Comparison of ENCODE assay signal across 11 cellular contexts in the genomic region with DNA sequence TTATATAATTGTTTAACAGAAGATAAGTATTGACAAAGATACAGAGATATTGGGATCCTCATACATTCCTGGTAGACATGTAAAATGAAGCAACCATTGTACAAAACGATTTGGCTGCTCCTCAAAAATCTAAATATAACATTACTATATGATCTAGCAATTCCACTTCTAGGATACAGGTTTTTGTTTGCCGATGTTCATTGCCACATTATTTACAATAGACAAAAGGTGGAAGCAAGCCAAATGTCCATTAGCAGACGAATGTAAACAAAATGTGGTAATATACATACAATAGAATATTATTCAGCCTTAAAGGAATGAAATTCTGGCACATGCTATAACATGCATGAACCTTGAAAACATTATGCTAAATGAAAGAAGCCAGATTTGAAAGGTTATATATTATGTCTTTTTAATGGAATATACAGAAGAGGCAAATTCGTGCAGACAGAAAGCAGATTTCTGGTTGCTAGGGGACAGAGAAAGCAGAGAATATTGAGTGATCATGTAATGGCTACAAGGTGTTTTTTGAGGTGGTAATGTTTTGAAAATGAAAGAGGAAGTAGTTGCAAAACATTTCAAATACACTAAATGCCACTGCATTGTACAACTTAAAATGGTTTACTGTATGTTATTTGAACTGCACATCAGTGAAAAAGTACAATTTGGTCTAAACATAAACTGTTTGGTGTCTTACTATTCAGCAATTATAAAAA. TPM values are rescaled to one million over a fixed set of nuclear protein-coding genes. Genes with fewer than 3 reads are reported as not detected.
DNase-seq lines count a peak whose midpoint lies in the region; ATAC-seq and TF ChIP-seq lines count a peak whose summit lies in the region.
"Had no signal": no experiment of that assay in that cellular context is flagged by ENCODE, and none has a peak within 500 bp of the region (broad histone marks: within the 10 kb centered on the region; RNA-seq: fewer than 3 reads in every experiment).

No MANE protein-coding gene starts in this region.

- peak; percentile 26 for ATAC-seq in CD8-positive, alpha-beta T cell
- peak; percentile 79 for ATAC-seq in GM19324 (IDR thresholded peaks at IDR 0.05; ENCODE audit: low FRiP score, unreplicated experiment)
- ATAC-seq in HG03066 (IDR thresholded peaks at IDR 0.05; ENCODE audit: low read depth, unreplicated experiment) = peak; percentile 96
- no peak for ATAC-seq in psoas muscle

- no peak overlapping the region for H3K4me3 ChIP-seq in CD8-positive, alpha-beta T cell (ENCODE audit: low read depth, low read length)
- H3K4me3 ChIP-seq in psoas muscle (no peak overlapping the region), Karpas-422 (ENCODE audit: low read length) (no peak overlapping the region), coronary artery (no peak overlapping the region), adrenal gland (no peak overlapping the region)
- H3K4me3 ChIP-seq: cardiac muscle cell, Peyer's patch had no signal

- no peak overlapping the region for H3K4me3 Mint-ChIP-seq in CD8-positive, alpha-beta T cell
- H3K4me3 Mint-ChIP-seq: natural killer cell had no signal

- no peak overlapping the region for H2AFZ ChIP-seq in Karpas-422 (ENCODE audit: low read length)

- peaks cover 12% of the 10 kb centered on the region for H3K4me1 Mint-ChIP-seq in CD8-positive, alpha-beta T cell (ENCODE audit: low read depth)

- H4K20me1 ChIP-seq in Karpas-422 (ENCODE audit: insufficient read depth, low read depth, low read length) = no peaks in the 10 kb centered on the region

- TF ChIP-seq CTCF in CD8-positive, alpha-beta T cell (IDR thresholded peaks at IDR 0.05) = no peak
- TF ChIP-seq CTCF in psoas muscle (IDR thresholded peaks at IDR 0.05) (no peak), coronary artery (IDR thresholded peaks at IDR 0.05) (no peak), adrenal gland (IDR thresholded peaks at IDR 0.05) (no peak)

- POLR2A ChIA-PET in CD8-positive, alpha-beta T cell (lab: Charles Lee) = no interaction called here

- no peaks in the 10 kb centered on the region for H3K27me3 ChIP-seq in CD8-positive, alpha-beta T cell (ENCODE audit: insufficient read depth, low read length)
- H3K27me3 ChIP-seq in psoas muscle (ENCODE audit: insufficient read depth in 3 of 3, low read length in 2 of 3) (peaks cover 0 to 1% (median 0%) of the 10 kb centered on the region in 3 donors), Karpas-422 (ENCODE audit: low read length) (no peaks in the 10 kb centered on the region), adrenal gland (no peaks in the 10 kb centered on the region)
- H3K27me3 ChIP-seq: cardiac muscle cell, Peyer's patch had no signal

- no peaks in the 10 kb centered on the region for H3K79me2 ChIP-seq in Karpas-422 (ENCODE audit: low read length)

- intact Hi-C loops in CD8-positive, alpha-beta T cell (cut with DNase I, micrococcal nuclease) = loop anchor here in 1 of 2 experiments (10.0 kb wide), 1 partner anchor 1899 kb away; no protein-coding TSS in a partner anchor
- intact Hi-C loops in psoas muscle (cut with DNase I) (no loop called here), adrenal gland (cut with DNase I) (no loop called here)

- DNase-seq in CD8-positive, alpha-beta T cell = no peak
- DNase-seq in NCI-H748 (lab: John Stamatoyannopoulos, UW; ENCODE audit: unreplicated experiment) = peak; percentile 84
- DNase-seq in psoas muscle = no peak
- no peak for DNase-seq in Karpas-422
- DNase-seq in coronary artery (ENCODE audit: low spot score) = no peak
- no peak for DNase-seq in adrenal gland
- DNase-seq: natural killer cell, Peyer's patch had no signal

- peaks cover 5% of the 10 kb centered on the region for H3K27me3 Mint-ChIP-seq in CD8-positive, alpha-beta T cell (ENCODE audit: low read depth)

- no peak overlapping the region for H3K27ac ChIP-seq in CD8-positive, alpha-beta T cell (ENCODE audit: low read depth, low read length)
- H3K27ac ChIP-seq in psoas muscle (no peak overlapping the region), Karpas-422 (ENCODE audit: low read length) (no peak overlapping the region), coronary artery (no peak overlapping the region), adrenal gland (no peak overlapping the region)
- H3K27ac ChIP-seq: cardiac muscle cell, Peyer's patch had no signal

- H3K9me2 ChIP-seq in Karpas-422 (replicated peaks; ENCODE audit: insufficient read depth, low read length) = no peaks in the 10 kb centered on the region

- H3K27ac Mint-ChIP-seq in CD8-positive, alpha-beta T cell = no peak overlapping the region
- H3K27ac Mint-ChIP-seq: natural killer cell had no signal

- H3K36me3 Mint-ChIP-seq in CD8-positive, alpha-beta T cell = no peaks in the 10 kb centered on the region
- H3K36me3 Mint-ChIP-seq: natural killer cell had no signal

- H3K4me1 ChIP-seq in CD8-positive, alpha-beta T cell (ENCODE audit: insufficient read depth, low read length) = no peaks in the 10 kb centered on the region
- H3K4me1 ChIP-seq in psoas muscle (no peaks in the 10 kb centered on the region), Karpas-422 (ENCODE audit: low read length) (peaks cover 4% of the 10 kb centered on the region; the same call in 1 of the 2 replicates), adrenal gland (replicated peaks in 1 of 2) (no peaks in the 10 kb centered on the region)
- H3K4me1 ChIP-seq: Peyer's patch had no signal

- H3K4me2 ChIP-seq in Karpas-422 (ENCODE audit: low read depth, low read length, poor library complexity, severe bottlenecking) = no peak overlapping the region

- WGBS in psoas muscle, 3 donors = 26 to 32% (median 27%) methylated on average over 4 of the region's 4 CpGs
- 42 to 62% (median 58%) methylated on average over 4 of the region's 4 CpGs for WGBS in adrenal gland, 4 donors

- CTCF ChIA-PET in CD8-positive, alpha-beta T cell (lab: Charles Lee) = interaction anchor here (1.4 kb wide), 1 partner anchor 1985 kb away, joined by 3 read pairs; no protein-coding TSS in a partner anchor

- H3K9ac ChIP-seq in Karpas-422 (ENCODE audit: low read length) = no peak overlapping the region

- no peaks in the 10 kb centered on the region for H3K9me3 ChIP-seq in CD8-positive, alpha-beta T cell (ENCODE audit: low read length)
- H3K9me3 ChIP-seq in psoas muscle = no peaks in the 10 kb centered on the region
- no peaks in the 10 kb centered on the region for H3K9me3 ChIP-seq in Karpas-422 (ENCODE audit: low read length)
- H3K9me3 ChIP-seq in adrenal gland (replicated peaks in 1 of 3) = no peaks in the 10 kb centered on the region
- H3K9me3 ChIP-seq: Peyer's patch had no signal

- TF ChIP-seq POLR2A in adrenal gland (IDR thresholded peaks at IDR 0.05) = no peak

- no peaks in the 10 kb centered on the region for H3K36me3 ChIP-seq in CD8-positive, alpha-beta T cell (ENCODE audit: insufficient read depth, low read length)
- H3K36me3 ChIP-seq in psoas muscle (ENCODE audit: insufficient read depth in 1 of 2, low read depth in 1 of 2) (no peaks in the 10 kb centered on the region), Karpas-422 (ENCODE audit: insufficient read depth, low read length) (no peaks in the 10 kb centered on the region), adrenal gland (replicated peaks in 1 of 2) (no peaks in the 10 kb centered on the region)
- H3K36me3 ChIP-seq: cardiac muscle cell, Peyer's patch had no signal

- no peaks in the 10 kb centered on the region for H3K9me3 Mint-ChIP-seq in CD8-positive, alpha-beta T cell
- H3K9me3 Mint-ChIP-seq: natural killer cell had no signal

RNA-seq across cellular contexts. Expression of a gene that starts 44.9 kb away (rescaled TPM):
- 10 to 100 TPM; 35.0 to 37.7 TPM for total RNA-seq in CD8-positive, alpha-beta T cell
- 10 to 100 TPM in 3 of 4 donors, 1 to 10 TPM in 1; 5.9 to 13.2 (median 11.8) TPM for total RNA-seq in psoas muscle
- polyA plus RNA-seq in psoas muscle = 10 to 100 TPM in 1 of 3 donors, 1 to 10 TPM in 2; 4.2 to 17.5 (median 7.9) TPM
- total RNA-seq in Karpas-422 (2014; rRNA removed; shearing (Covaris generic); ENCODE audit: low replicate concordance) = 11.2 and 21.1 TPM in 2 replicates
- 10 to 100 TPM in 6 of 8 donors, 1 to 10 TPM in 2; 6.9 to 21.3 (median 12.3) TPM for total RNA-seq in adrenal gland
- 10 to 100 TPM in 1 of 3 donors, 1 to 10 TPM in 2; 7.5 to 25.0 (median 8.0) TPM for polyA plus RNA-seq in adrenal gland

Comparison
In these comparisons a context has a peak if more than half of its experiments do, and no peak if none do; other contexts are left out.
1. ATAC-seq: peak in CD8-positive, alpha-beta T cell (single experiment), GM19324 (single experiment) and HG03066 (single experiment); none in psoas muscle (0 of 4).